Comparison of ENCODE assay signal across 25 cellular contexts in genomic region chr2:238151628-238152235, GRCh38. TPM values are rescaled to one million over a fixed set of nuclear protein-coding genes. Genes with fewer than 3 reads are reported as not detected.
A peak's percentile ranks its signal among the peaks of the same experiment; 100 is the strongest.
DNase-seq lines count a peak whose midpoint lies in the region; ATAC-seq, FAIRE-seq and TF ChIP-seq lines count a peak whose summit lies in the region.
"Had no signal": no experiment of that assay in that cellular context is flagged by ENCODE, and none has a peak within 500 bp of the region (broad histone marks: within the 10 kb centered on the region; RNA-seq: fewer than 3 reads in every experiment).

No MANE protein-coding gene starts in this region.

- H3K27me3 Mint-ChIP-seq in activated CD4-positive, alpha-beta memory T cell treated with anti-CD3 and anti-CD28 coated beads, Interleukin-2, amount 10 ng/mL, durations not matched to agents 7 days and 5 days = no peaks in the 10 kb centered on the region
- H3K27me3 Mint-ChIP-seq: CD8-positive, alpha-beta memory T cell had no signal

- no peak overlapping the region for H3K56ac ChIP-seq in H1 (replicated peaks; ENCODE audit: insufficient read length, low read depth, low read length)

- H2AK5ac ChIP-seq in H1 (ENCODE audit: low read depth, low read length) = no peak overlapping the region; the same call in 1 of the 2 replicates
- peak overlapping the region; percentile 96 for H2AK5ac ChIP-seq in neuronal stem cell (ENCODE audit: low read depth, low read length)

- H3K4me1 Mint-ChIP-seq in activated CD4-positive, alpha-beta memory T cell treated with anti-CD3 and anti-CD28 coated beads, Interleukin-2, amount 10 ng/mL, durations not matched to agents 7 days and 5 days = no peaks in the 10 kb centered on the region
- H3K4me1 Mint-ChIP-seq: CD14-positive monocyte; CD8-positive, alpha-beta memory T cell had no signal

- H3K9ac ChIP-seq in HCT116 (ENCODE audit: low read length) (no peak overlapping the region), H1 (replicated peaks in 1 of 4; ENCODE audit: extremely low read depth in 1 of 4, low read depth in 3 of 4, low read length in 3 of 4) (no peak overlapping the region; a peak in 1 of 7 replicates), neuronal stem cell (ENCODE audit: low read depth, low read length, poor library complexity) (no peak overlapping the region)

- peak overlapping the region; percentile 60; the same call in 1 of the 2 replicates for H3K18ac ChIP-seq in H1 (ENCODE audit: extremely low read depth, low read length)
- H3K18ac ChIP-seq in neuronal stem cell (ENCODE audit: low read length) = peak overlapping the region; percentile 89

- H3K36me3 ChIP-seq in HCT116 (ENCODE audit: control insufficient read depth in 1 of 2, insufficient read depth in 2 of 2, low read length in 2 of 2) = no peaks in the 10 kb centered on the region
- H3K36me3 ChIP-seq in H1 (ENCODE audit: control insufficient read depth in 2 of 4, insufficient read depth in 4 of 4, low read length in 3 of 4) = no peaks in the 10 kb centered on the region
- H3K36me3 ChIP-seq in neuronal stem cell (replicated peaks in 1 of 2; ENCODE audit: control insufficient read depth in 2 of 2, insufficient read depth in 2 of 2, low read length in 2 of 2) = no peaks in the 10 kb centered on the region

- no peak overlapping the region for H2BK5ac ChIP-seq in H1 (ENCODE audit: low read depth, low read length)
- H2BK5ac ChIP-seq in neuronal stem cell (ENCODE audit: low read length) = peak overlapping the region; percentile 75

- WGBS in H1 (ENCODE audit: extremely low coverage in 1 of 2, insufficient coverage in 1 of 2, insufficient read length in 1 of 2, insufficient replicate concordance in 2 of 2, low coverage in 1 of 2, low lambda C conversion rate in 2 of 2, missing lambda C conversion rate in 1 of 2), 2 experiments = 65% methylated on average over 16 of the region's 16 CpGs; no CpG with 5 or more reads in 1 of the 2 experiments
- WGBS in neuronal stem cell (ENCODE audit: extremely low coverage in 2 of 2, insufficient read length in 2 of 2, insufficient replicate concordance in 1 of 2), 2 donors = no CpG with 5 or more reads among the region's 16 CpGs

- H2AFZ ChIP-seq in HCT116 (ENCODE audit: low read depth, low read length, poor library complexity, severe bottlenecking) (no peak overlapping the region), H1 (ENCODE audit: low read length) (0 out of 2 replicates have a peak overlapping the region, but pooled peaks have one; percentile 40), neuronal stem cell (ENCODE audit: low read length) (no peak overlapping the region)

- DNase-seq in ELF-1 (ENCODE audit: low read depth, low spot score) (peak; percentile 47), HCT116 (ENCODE audit: low read depth, low spot score) (no peak), H1 (ENCODE audit: low read depth in 1 of 2, low spot score in 2 of 2) (peak in 1 of 2 experiments; percentile 73), neuronal stem cell (ENCODE audit: low spot score) (no peak), amniotic stem cell (lab: John Stamatoyannopoulos, UW) (no peak)
- no peak for DNase-seq in activated CD4-positive, alpha-beta memory T cell treated with anti-CD3 and anti-CD28 coated beads, Interleukin-2, amount 10 ng/mL, durations not matched to agents 7 days and 5 days
- DNase-seq: CD8-positive, alpha-beta memory T cell; DMS79 treated with DMSO at 0.1 percent for 48 hours; HCEC 1CT; KG1; MM.1S; NCI-H1417 treated with DMSO at 0.1 percent for 48 hours; NCI-H1694 treated with DMSO at 0.1 percent for 48 hours; NCI-H2081; NCI-H2227 treated with DMSO at 0.1 percent for 48 hours; NCI-H526 treated with DMSO at 0.1 percent for 48 hours; RPMI8226; SHP77 treated with DMSO at 0.1 percent for 48 hours had no signal

- TF ChIP-seq RAD21 in HCT116 (IDR thresholded peaks at IDR 0.05; ENCODE audit: low read depth) = no peak
- no peak for TF ChIP-seq RAD21 in H1 (IDR thresholded peaks at IDR 0.05 in 1 of 2, conservative IDR thresholded peaks at IDR 0.05 in 1 of 2; ENCODE audit: low read depth in 2 of 2, low read length in 2 of 2)

- no peaks in the 10 kb centered on the region for H3K36me3 Mint-ChIP-seq in activated CD4-positive, alpha-beta memory T cell treated with anti-CD3 and anti-CD28 coated beads, Interleukin-2, amount 10 ng/mL, durations not matched to agents 7 days and 5 days (ENCODE audit: low read depth)
- H3K36me3 Mint-ChIP-seq: CD14-positive monocyte; CD8-positive, alpha-beta memory T cell had no signal

- H3K79me2 ChIP-seq in HCT116 (ENCODE audit: insufficient read depth, low read length) (no peaks in the 10 kb centered on the region), H1 (ENCODE audit: control insufficient read depth in 1 of 2, insufficient read depth in 2 of 2, low read length in 2 of 2) (no peaks in the 10 kb centered on the region)

- H3K27ac Mint-ChIP-seq in activated CD4-positive, alpha-beta memory T cell treated with anti-CD3 and anti-CD28 coated beads, Interleukin-2, amount 10 ng/mL, durations not matched to agents 7 days and 5 days = no peak overlapping the region
- H3K27ac Mint-ChIP-seq: CD14-positive monocyte; CD8-positive, alpha-beta memory T cell had no signal

- no peak overlapping the region for H3K27ac ChIP-seq in HCT116 (ENCODE audit: low read depth, low read length)
- H3K27ac ChIP-seq in H1 (ENCODE audit: low read depth, low read length) = no peak overlapping the region
- no peak overlapping the region for H3K27ac ChIP-seq in neuronal stem cell (replicated peaks; ENCODE audit: low read length)
- H3K27ac ChIP-seq: A549 had no signal

- H4K8ac ChIP-seq in H1 (ENCODE audit: extremely low read depth, insufficient read depth, low read length) = no peak overlapping the region; the same call in 1 of the 2 replicates
- H4K8ac ChIP-seq in neuronal stem cell (ENCODE audit: low read depth, low read length) = no peak overlapping the region

- no TSS peak for BruUV-seq in HCT116 (replicated peaks; lab: Mats Ljungman, UMichigan)

- H4K91ac ChIP-seq in H1 (replicated peaks; ENCODE audit: insufficient read length, low read length) (peak overlapping the region; percentile 69), neuronal stem cell (ENCODE audit: low read depth, low read length, poor library complexity) (no peak overlapping the region)

- POLR2A ChIA-PET in HCT116 (lab: Charles Lee) = interaction anchor here (0.6 kb wide), 1 partner anchor 11 kb away, joined by 5 read pairs; no protein-coding TSS in a partner anchor
- POLR2A ChIA-PET in H1 (lab: Charles Lee; ENCODE audit: partially characterized antibody) = interaction anchor here (1.1 to 1.5 kb wide), 2 partner anchors 9 to 89 kb away, joined by 3 to 7 read pairs; partner anchors contain the start of gene HES6
- POLR2A ChIA-PET in activated CD4-positive, alpha-beta memory T cell treated with anti-CD3 and anti-CD28 coated beads, Interleukin-2, amount 10 ng/mL, durations not matched to agents 7 days and 5 days (lab: Charles Lee) = no interaction called here

- no peak for TF ChIP-seq EP300 in H1 (IDR thresholded peaks at IDR 0.05; ENCODE audit: borderline replicate concordance in 1 of 2, low read depth in 2 of 2, low read length in 2 of 2)

- FAIRE-seq in H1 (lab: Jason Lieb, UNC) = no peak
- FAIRE-seq: A549, GM12892, GM19239, HTR-8/SVneo had no signal

- no peak overlapping the region for H2BK12ac ChIP-seq in H1 (ENCODE audit: low read depth, low read length)
- H2BK12ac ChIP-seq in neuronal stem cell (ENCODE audit: low read length) = no peak overlapping the region

- TF ChIP-seq CTCF in HCT116 (IDR thresholded peaks at IDR 0.05 in 2 of 3, conservative IDR thresholded peaks at IDR 0.05 in 1 of 3; ENCODE audit: borderline replicate concordance in 1 of 3, insufficient read depth in 1 of 3, low read depth in 2 of 3, low read length in 2 of 3) = no peak
- no peak for TF ChIP-seq CTCF in H1 (IDR thresholded peaks at IDR 0.05; ENCODE audit: control extremely low read depth in 1 of 3, insufficient read depth in 1 of 3, low read depth in 1 of 3, low read length in 3 of 3)

- H3K4me3 ChIP-seq in HCT116 (replicated peaks in 1 of 2; ENCODE audit: low read depth in 1 of 2, low read length in 2 of 2) (no peak overlapping the region), H1 (ENCODE audit: extremely low read depth in 1 of 4, insufficient read depth in 2 of 4, low read depth in 3 of 4, low read length in 4 of 4) (no peak overlapping the region), neuronal stem cell (ENCODE audit: low read length in 2 of 2) (no peak overlapping the region)
- H3K4me3 ChIP-seq: A549 had no signal

- H4K20me1 ChIP-seq in HCT116 (ENCODE audit: insufficient read depth) (no peaks in the 10 kb centered on the region), H1 (replicated peaks in 1 of 2; ENCODE audit: control insufficient read depth in 1 of 2, insufficient read depth in 2 of 2, low read length in 2 of 2) (no peaks in the 10 kb centered on the region)

- TF ChIP-seq POLR2A in HCT116 (IDR thresholded peaks at IDR 0.05; ENCODE audit: borderline replicate concordance, extremely low read depth, insufficient read depth, insufficient read length) = no peak
- TF ChIP-seq POLR2A in H1 (IDR thresholded peaks at IDR 0.05; ENCODE audit: control extremely low read depth in 1 of 2, low read depth in 2 of 2, low read length in 2 of 2) = no peak

- H3K9me3 Mint-ChIP-seq in activated CD4-positive, alpha-beta memory T cell treated with anti-CD3 and anti-CD28 coated beads, Interleukin-2, amount 10 ng/mL, durations not matched to agents 7 days and 5 days = no peaks in the 10 kb centered on the region

- H2BK120ac ChIP-seq in H1 (replicated peaks; ENCODE audit: low read depth, low read length) = no peak overlapping the region
- H2BK120ac ChIP-seq in neuronal stem cell (ENCODE audit: low read depth, low read length) = no peak overlapping the region

- no peak overlapping the region for H3K4me3 Mint-ChIP-seq in activated CD4-positive, alpha-beta memory T cell treated with anti-CD3 and anti-CD28 coated beads, Interleukin-2, amount 10 ng/mL, durations not matched to agents 7 days and 5 days
- H3K4me3 Mint-ChIP-seq: CD14-positive monocyte; CD8-positive, alpha-beta memory T cell had no signal

- H4K5ac ChIP-seq in H1 (ENCODE audit: insufficient read length, low read depth, low read length) = no peak overlapping the region

- no peak overlapping the region for H3K23ac ChIP-seq in H1 (ENCODE audit: insufficient read length)
- no peak overlapping the region for H3K23ac ChIP-seq in neuronal stem cell (ENCODE audit: low read depth, low read length, poor library complexity)

- no peak overlapping the region for H3K4ac ChIP-seq in H1 (replicated peaks; ENCODE audit: insufficient read length, low read depth, low read length)
- H3K4ac ChIP-seq in neuronal stem cell (ENCODE audit: low read length) = no peak overlapping the region

- RAD21 ChIA-PET in HCT116 (lab: Charles Lee; ENCODE audit: low non-redundant PET in 1 of 2, low total read pairs in 2 of 2, uncharacterized antibody in 2 of 2, unreplicated experiment in 2 of 2) = no interaction called here

- H3K79me1 ChIP-seq in H1 (ENCODE audit: low read depth, low read length) (no peaks in the 10 kb centered on the region), neuronal stem cell (ENCODE audit: low read depth, low read length) (peaks cover 1% of the 10 kb centered on the region)

- intact Hi-C loops in HCT116 (cut with micrococcal nuclease) = no loop called here

- H3K14ac ChIP-seq in H1 (ENCODE audit: insufficient read length) = no peak overlapping the region
- H3K14ac ChIP-seq in neuronal stem cell (ENCODE audit: low read length) = no peak overlapping the region

- H2BK15ac ChIP-seq in H1 (ENCODE audit: low read length) = 0 out of 2 replicates have a peak overlapping the region, but pooled peaks have one; percentile 46
- H2BK15ac ChIP-seq in neuronal stem cell (ENCODE audit: low read length) = peak overlapping the region; percentile 79

- CTCF ChIA-PET in HCT116 (lab: Charles Lee) (interaction anchor here (1.0 to 2.2 kb wide), 2 partner anchors 10 to 13 kb away, joined by 4 to 6 read pairs; no protein-coding TSS in a partner anchor), H1 (lab: Charles Lee; ENCODE audit: partially characterized antibody) (interaction anchor here (0.6 to 6.4 kb wide), 8 partner anchors 9 to 108 kb away, joined by 3 to 72 read pairs (median 3); partner anchors contain the start of gene KLHL30)
- CTCF ChIA-PET in activated CD4-positive, alpha-beta memory T cell treated with anti-CD3 and anti-CD28 coated beads, Interleukin-2, amount 10 ng/mL, durations not matched to agents 7 days and 5 days (lab: Charles Lee) = interaction anchor here (0.8 kb wide), 1 partner anchor 14 kb away, joined by 4 read pairs; no protein-coding TSS in a partner anchor

- H3K4me1 ChIP-seq in HCT116 (ENCODE audit: control insufficient read depth in 1 of 2, insufficient read depth in 2 of 2, low read length in 2 of 2) = peaks cover 4 to 5% of the 10 kb centered on the region in 2 experiments; a peak in 3 of 4 replicates
- peaks cover 0 to 9% (median 5%) of the 10 kb centered on the region in 4 experiments; a peak in 6 of 7 replicates for H3K4me1 ChIP-seq in H1 (replicated peaks in 1 of 4; ENCODE audit: control insufficient read depth in 3 of 4, insufficient read depth in 4 of 4, low read length in 3 of 4)
- peaks cover 6 to 12% of the 10 kb centered on the region in 2 donors for H3K4me1 ChIP-seq in neuronal stem cell (ENCODE audit: control insufficient read depth in 2 of 2, insufficient read depth in 1 of 2, low read depth in 1 of 2, low read length in 2 of 2)
- H3K4me1 ChIP-seq: A549 had no signal

- no peaks in the 10 kb centered on the region for H3K9me2 ChIP-seq in HCT116 (ENCODE audit: insufficient read depth)

- H3K9me3 ChIP-seq in HCT116 (ENCODE audit: control insufficient read depth in 1 of 2, insufficient read depth in 1 of 2, low read depth in 1 of 2, low read length in 2 of 2) = no peaks in the 10 kb centered on the region
- no peaks in the 10 kb centered on the region for H3K9me3 ChIP-seq in H1 (ENCODE audit: insufficient read depth in 2 of 2, low read depth in 1 of 2, low read length in 1 of 2)
- H3K9me3 ChIP-seq in neuronal stem cell (replicated peaks in 1 of 2; ENCODE audit: control insufficient read depth in 2 of 2, insufficient read depth in 1 of 2, low read depth in 1 of 2, low read length in 2 of 2) = peaks cover 0 to 8% of the 10 kb centered on the region in 2 donors
- H3K9me3 ChIP-seq: A549 had no signal

- no peaks in the 10 kb centered on the region for H3K23me2 ChIP-seq in H1 (ENCODE audit: low read depth, low read length)

- H3K27me3 ChIP-seq in HCT116 (ENCODE audit: insufficient read depth, low read length) (no peaks in the 10 kb centered on the region), H1 (replicated peaks in 1 of 4; ENCODE audit: control insufficient read depth in 3 of 4, extremely low read depth in 1 of 4, insufficient read depth in 3 of 4, low read length in 3 of 4) (peaks cover 0 to 2% (median under 1%) of the 10 kb centered on the region in 4 experiments; a peak in 1 of 7 replicates), neuronal stem cell (ENCODE audit: control insufficient read depth in 3 of 3, insufficient read depth in 3 of 3, low read depth in 1 of 3, low read length in 3 of 3) (peaks cover 0 to 5% (median 0%) of the 10 kb centered on the region in 3 experiments)

- H3K4me2 ChIP-seq in HCT116 (ENCODE audit: low read length) (no peak overlapping the region), H1 (ENCODE audit: insufficient read depth in 1 of 2, low read depth in 2 of 2, low read length in 2 of 2) (no peak overlapping the region), neuronal stem cell (ENCODE audit: insufficient read depth, low read length, poor library complexity, severe bottlenecking) (no peak overlapping the region)
- H3K4me2 ChIP-seq: A549 had no signal

- ATAC-seq in HCT116 (peak; percentile 51), HG02852 (IDR thresholded peaks at IDR 0.05; ENCODE audit: unreplicated experiment) (no peak)
- ATAC-seq: A549 had no signal

- H2BK20ac ChIP-seq in H1 (ENCODE audit: low read length) = 0 out of 2 replicates have a peak overlapping the region, but pooled peaks have one; percentile 48

RNA-seq across cellular contexts. Expression of gene ERFE, which starts 7.0 kb away (rescaled TPM):
- total RNA-seq in HCT116 (2021; ENCODE audit: unreplicated experiment) = 17.3 TPM
- 20.5 and 25.0 TPM in 2 replicates for polyA plus RNA-seq in HCT116 (2012)
- 1.8 and 2.5 TPM in 2 replicates for total RNA-seq in H1 (2021; fragmentation: NEBNext Ultra II Directional; extraction: Animal tissue kit (Norgen Biotek cat#: 25700))
- 3.6 and 5.1 TPM in 2 replicates for polyA plus RNA-seq in H1 (2011; rRNA removed)
- 4.8 TPM for polyA plus RNA-seq in H1 (2011; cell fraction: cytosol; rRNA removed)
- 10.3 TPM for polyA plus RNA-seq in H1 (2011; cell fraction: nucleus; rRNA removed)
- 2.8 to 3.5 TPM (median 2.8 TPM) in 4 replicates for polyA plus RNA-seq in H1 (2012, experiment 1 of 2)
- polyA plus RNA-seq in H1 (2012, experiment 2 of 2) = 3.2 TPM
- 3.1 TPM for polyA plus RNA-seq in H1 (2013, experiment 1 of 2)
- 2.8 TPM for polyA plus RNA-seq in H1 (2013, experiment 2 of 2)
- 1.1 and 1.3 TPM in 2 replicates for polyA minus RNA-seq in H1 (2011; rRNA and poly(A)+ RNA removed)
- 2.8 TPM for polyA minus RNA-seq in H1 (2011; cell fraction: cytosol; rRNA and poly(A)+ RNA removed)
- 1.4 TPM for polyA minus RNA-seq in H1 (2011; cell fraction: nucleus; rRNA and poly(A)+ RNA removed)
- polyA plus RNA-seq in neuronal stem cell (2013, experiment 1 of 2) = 0.43 TPM
- 0.37 TPM for polyA plus RNA-seq in neuronal stem cell (2013, experiment 2 of 2)
- not detected for total RNA-seq in activated CD4-positive, alpha-beta memory T cell treated with anti-CD3 and anti-CD28 coated beads, Interleukin-2, amount 10 ng/mL, durations not matched to agents 7 days and 5 days
- total RNA-seq: T-helper 1 cell treated with Interleukin-12 subunit alpha and Interleukin-12 subunit beta and Interleukin-4 antibody, amounts not matched to agents 30 ng/mL and 1 ng/mL, for 36 hours had no signal
- polyA plus RNA-seq: CD14-positive monocyte; CD8-positive, alpha-beta memory T cell had no signal

RNA-seq across cellular contexts. Expression of gene KLHL30, which starts 13.3 kb away (rescaled TPM):
- total RNA-seq in HCT116 (2021; ENCODE audit: unreplicated experiment) = 0.61 TPM
- polyA plus RNA-seq in HCT116 (2012) = 0.53 and 0.55 TPM in 2 replicates
- total RNA-seq in H1 (2021; fragmentation: NEBNext Ultra II Directional; extraction: Animal tissue kit (Norgen Biotek cat#: 25700)) = 0.08 TPM in 1 of 2 replicates, not detected in the other
- 0.03 TPM in 1 of 2 replicates, not detected in the other for polyA plus RNA-seq in H1 (2011; rRNA removed)
- polyA plus RNA-seq in H1 (2011; cell fraction: cytosol; rRNA removed) = 0.01 TPM
- polyA plus RNA-seq in H1 (2011; cell fraction: nucleus; rRNA removed) = 0.07 TPM
- not detected in 4 replicates for polyA plus RNA-seq in H1 (2012, experiment 1 of 2)
- polyA plus RNA-seq in H1 (2012, experiment 2 of 2) = not detected
- not detected for polyA plus RNA-seq in H1 (2013, experiment 1 of 2)
- not detected for polyA plus RNA-seq in H1 (2013, experiment 2 of 2)
- polyA minus RNA-seq in H1 (2011; rRNA and poly(A)+ RNA removed) = not detected in 2 replicates
- not detected for polyA minus RNA-seq in H1 (2011; cell fraction: cytosol; rRNA and poly(A)+ RNA removed)
- polyA minus RNA-seq in H1 (2011; cell fraction: nucleus; rRNA and poly(A)+ RNA removed) = not detected
- polyA plus RNA-seq in neuronal stem cell (2013, experiment 1 of 2) = 0.06 TPM
- 0.07 TPM for polyA plus RNA-seq in neuronal stem cell (2013, experiment 2 of 2)
- not detected for total RNA-seq in activated CD4-positive, alpha-beta memory T cell treated with anti-CD3 and anti-CD28 coated beads, Interleukin-2, amount 10 ng/mL, durations not matched to agents 7 days and 5 days
- total RNA-seq: CD8-positive, alpha-beta memory T cell; T-helper 1 cell treated with Interleukin-12 subunit alpha and Interleukin-12 subunit beta and Interleukin-4 antibody, amounts not matched to agents 30 ng/mL and 1 ng/mL, for 36 hours had no signal
- polyA plus RNA-seq: CD8-positive, alpha-beta memory T cell had no signal

RNA-seq across cellular contexts. Expression of gene ESPNL, which starts 51.6 kb away (rescaled TPM):
- total RNA-seq in HCT116 (2021; ENCODE audit: unreplicated experiment) = 0.22 TPM
- 0.05 and 0.09 TPM in 2 replicates for polyA plus RNA-seq in HCT116 (2012)
- 1.3 and 1.8 TPM in 2 replicates for total RNA-seq in H1 (2021; fragmentation: NEBNext Ultra II Directional; extraction: Animal tissue kit (Norgen Biotek cat#: 25700))
- polyA plus RNA-seq in H1 (2011; rRNA removed) = 0.68 and 1.6 TPM in 2 replicates
- polyA plus RNA-seq in H1 (2011; cell fraction: cytosol; rRNA removed) = 1.3 TPM
- 2.8 TPM for polyA plus RNA-seq in H1 (2011; cell fraction: nucleus; rRNA removed)
- 0.54 to 1.2 TPM (median 0.82 TPM) in 4 replicates for polyA plus RNA-seq in H1 (2012, experiment 1 of 2)
- 0.66 TPM for polyA plus RNA-seq in H1 (2012, experiment 2 of 2)
- 0.75 TPM for polyA plus RNA-seq in H1 (2013, experiment 1 of 2)
- 0.64 TPM for polyA plus RNA-seq in H1 (2013, experiment 2 of 2)
- polyA minus RNA-seq in H1 (2011; rRNA and poly(A)+ RNA removed) = 0.15 and 0.60 TPM in 2 replicates
- polyA minus RNA-seq in H1 (2011; cell fraction: cytosol; rRNA and poly(A)+ RNA removed) = 0.73 TPM
- 1.2 TPM for polyA minus RNA-seq in H1 (2011; cell fraction: nucleus; rRNA and poly(A)+ RNA removed)
- 0.45 TPM for polyA plus RNA-seq in neuronal stem cell (2013, experiment 1 of 2)
- polyA plus RNA-seq in neuronal stem cell (2013, experiment 2 of 2) = 0.46 TPM
- total RNA-seq in activated CD4-positive, alpha-beta memory T cell treated with anti-CD3 and anti-CD28 coated beads, Interleukin-2, amount 10 ng/mL, durations not matched to agents 7 days and 5 days = under 1 TPM; 0.05 to 0.18 TPM
- total RNA-seq: CD8-positive, alpha-beta memory T cell had no signal
- polyA plus RNA-seq: CD14-positive monocyte; CD8-positive, alpha-beta memory T cell had no signal

RNA-seq across cellular contexts. Expression of gene ILKAP, which starts 51.8 kb away (rescaled TPM):
- total RNA-seq in HCT116 (2021; ENCODE audit: unreplicated experiment) = 53.4 TPM
- polyA plus RNA-seq in HCT116 (2012) = 28.7 and 32.4 TPM in 2 replicates
- 30.4 and 33.8 TPM in 2 replicates for total RNA-seq in H1 (2021; fragmentation: NEBNext Ultra II Directional; extraction: Animal tissue kit (Norgen Biotek cat#: 25700))
- 23.5 and 29.4 TPM in 2 replicates for polyA plus RNA-seq in H1 (2011; rRNA removed)
- polyA plus RNA-seq in H1 (2011; cell fraction: cytosol; rRNA removed) = 35.7 TPM
- polyA plus RNA-seq in H1 (2011; cell fraction: nucleus; rRNA removed) = 41.3 TPM
- 23.2 to 32.3 TPM (median 29.4 TPM) in 4 replicates for polyA plus RNA-seq in H1 (2012, experiment 1 of 2)
- polyA plus RNA-seq in H1 (2012, experiment 2 of 2) = 29.2 TPM
- 23.9 TPM for polyA plus RNA-seq in H1 (2013, experiment 1 of 2)
- 24.4 TPM for polyA plus RNA-seq in H1 (2013, experiment 2 of 2)
- polyA minus RNA-seq in H1 (2011; rRNA and poly(A)+ RNA removed) = 23.3 and 23.4 TPM in 2 replicates
- polyA minus RNA-seq in H1 (2011; cell fraction: cytosol; rRNA and poly(A)+ RNA removed) = 7.9 TPM
- 37.9 TPM for polyA minus RNA-seq in H1 (2011; cell fraction: nucleus; rRNA and poly(A)+ RNA removed)
- polyA plus RNA-seq in neuronal stem cell (2013, experiment 1 of 2) = 21.1 TPM
- 19.3 TPM for polyA plus RNA-seq in neuronal stem cell (2013, experiment 2 of 2)
- total RNA-seq in activated CD4-positive, alpha-beta memory T cell treated with anti-CD3 and anti-CD28 coated beads, Interleukin-2, amount 10 ng/mL, durations not matched to agents 7 days and 5 days = 10 to 100 TPM; 50.8 to 54.3 TPM
